In genomic region chr3:94694001-94694400, GRCh38 we compare ENCODE assay signal across 25 cellular contexts.
"Had no signal": no experiment of that assay in that cellular context is flagged by ENCODE, and none has a peak within 500 bp of the region (broad histone marks: within the 10 kb centered on the region; RNA-seq: fewer than 3 reads in every experiment).

No MANE protein-coding gene starts in this region.

- H3K27me3 Mint-ChIP-seq: naive thymus-derived CD8-positive, alpha-beta T cell; stimulated activated naive CD8-positive, alpha-beta T cell treated with anti-CD3 and anti-CD28 coated beads, Interleukin-15, amount 100 ng/mL, for 72 hours had no signal

- H3K27me3 ChIP-seq: colonic mucosa, gastrocnemius medialis, hepatocyte, left lung, ovary, right lobe of liver, suprapubic skin, transverse colon, upper lobe of right lung, uterus had no signal

- ATAC-seq: gastrocnemius medialis; left cardiac atrium; left lung; naive thymus-derived CD8-positive, alpha-beta T cell; right lobe of liver; stimulated activated naive CD8-positive, alpha-beta T cell treated with anti-CD3 and anti-CD28 coated beads, Interleukin-15, amount 100 ng/mL, for 72 hours; upper lobe of right lung had no signal

- H3K9me3 Mint-ChIP-seq: nephron progenitor cell; stimulated activated naive CD8-positive, alpha-beta T cell treated with anti-CD3 and anti-CD28 coated beads, Interleukin-15, amount 100 ng/mL, for 72 hours had no signal

- H3K4me1 ChIP-seq: colonic mucosa, gastrocnemius medialis, left lung, right lobe of liver, suprapubic skin, transverse colon, upper lobe of right lung, uterus had no signal

- H3K36me3 ChIP-seq: colonic mucosa, gastrocnemius medialis, left lung, ovary, right lobe of liver, suprapubic skin, transverse colon, upper lobe of right lung, uterus had no signal

- H3K27ac Mint-ChIP-seq: naive thymus-derived CD8-positive, alpha-beta T cell; nephron progenitor cell; stimulated activated naive CD8-positive, alpha-beta T cell treated with anti-CD3 and anti-CD28 coated beads, Interleukin-15, amount 100 ng/mL, for 72 hours had no signal

- H3K27ac ChIP-seq: colonic mucosa, gastrocnemius medialis, hepatocyte, left lung, ovary, right lobe of liver, suprapubic skin, transverse colon, upper lobe of right lung, uterus had no signal

- H3K9me3 ChIP-seq: colonic mucosa, gastrocnemius medialis, left lung, ovary, right lobe of liver, suprapubic skin, transverse colon, upper lobe of right lung, uterus had no signal

- DNase-seq: colonic mucosa; dermis blood vessel endothelial cell; effector memory CD4-positive, alpha-beta T cell; gastrocnemius medialis; head of caudate nucleus; left cardiac atrium; left lung; mammary epithelial cell; mesendoderm; naive thymus-derived CD8-positive, alpha-beta T cell; nephron progenitor cell; occipital lobe; ovary; right lobe of liver; small intestine; stimulated activated CD4-positive, alpha-beta T cell treated with anti-CD3 and anti-CD28 coated beads, Interleukin-15, amount 100 ng/mL, for 24 hours; stimulated activated CD4-positive, alpha-beta T cell treated with anti-CD3 and anti-CD28 coated beads, Interleukin-2, amount 100 ng/mL, for 48 hours; stimulated activated CD8-positive, alpha-beta memory T cell treated with anti-CD3 and anti-CD28 coated beads, Interleukin-4, amount 100 ng/mL, for 48 hours; stimulated activated naive CD4-positive, alpha-beta T cell; stimulated activated naive CD8-positive, alpha-beta T cell treated with anti-CD3 and anti-CD28 coated beads, Interleukin-15, amount 100 ng/mL, for 72 hours; transverse colon; upper lobe of right lung; uterus had no signal

- H3K4me3 Mint-ChIP-seq: naive thymus-derived CD8-positive, alpha-beta T cell; nephron progenitor cell; stimulated activated naive CD8-positive, alpha-beta T cell treated with anti-CD3 and anti-CD28 coated beads, Interleukin-15, amount 100 ng/mL, for 72 hours had no signal

- H3K4me1 Mint-ChIP-seq: naive thymus-derived CD8-positive, alpha-beta T cell; nephron progenitor cell; stimulated activated naive CD8-positive, alpha-beta T cell treated with anti-CD3 and anti-CD28 coated beads, Interleukin-15, amount 100 ng/mL, for 72 hours had no signal

- H3K4me3 ChIP-seq: colonic mucosa, gastrocnemius medialis, hepatocyte, left lung, ovary, right lobe of liver, suprapubic skin, transverse colon, upper lobe of right lung, uterus had no signal
